Comparison of ENCODE assay signal across 8 cellular contexts in genomic region chr17:79836952-79837887, GRCh38. TPM values are rescaled to one million over a fixed set of nuclear protein-coding genes. Genes with fewer than 3 reads are reported as not detected.
DNase-seq lines count a peak whose midpoint lies in the region; ATAC-seq and TF ChIP-seq lines count a peak whose summit lies in the region.

No MANE protein-coding gene starts in this region.

- DNase-seq in ELF-1 (ENCODE audit: low read depth, low spot score) (peak; percentile 46), HFF-Myc (ENCODE audit: extremely low read depth, low read depth) (no peak), RWPE2 (ENCODE audit: low spot score) (peak; percentile 95), chondrocyte (ENCODE audit: low spot score) (no peak), lower leg skin (ENCODE audit: low spot score in 2 of 2) (peak; percentile 60 to 95), EL (no peak)

- no peak for TF ChIP-seq POLR2A in lower leg skin (IDR thresholded peaks at IDR 0.05)

- H3K9me3 ChIP-seq in RWPE2 (ENCODE audit: severe bottlenecking) (no peaks in the 10 kb centered on the region), stomach smooth muscle (ENCODE audit: control insufficient read depth in 2 of 2, low read length in 2 of 2) (no peaks in the 10 kb centered on the region)

- WGBS in lower leg skin, 2 donors = 23 to 25% methylated on average over 31 to 36 of the region's 41 CpGs

- H3K27ac Mint-ChIP-seq in chondrocyte (ENCODE audit: unreplicated experiment) = no peak overlapping the region

- H3K9ac ChIP-seq in stomach smooth muscle (ENCODE audit: low read length in 2 of 2) = peak overlapping the region in 1 of 2 donors; percentile 47

- peaks cover 8% of the 10 kb centered on the region for H3K36me3 Mint-ChIP-seq in chondrocyte (ENCODE audit: low read depth)

- peaks cover 11% of the 10 kb centered on the region for H3K27me3 Mint-ChIP-seq in chondrocyte (ENCODE audit: low read depth)

- H3K27me3 ChIP-seq in RWPE2 (ENCODE audit: insufficient read depth, poor library complexity, severe bottlenecking) (peaks cover 25% of the 10 kb centered on the region), stomach smooth muscle (ENCODE audit: control insufficient read depth in 1 of 2, insufficient read depth in 2 of 2, low read length in 2 of 2) (peaks cover 20 to 27% of the 10 kb centered on the region in 2 donors)

- H3K4me1 Mint-ChIP-seq in chondrocyte (ENCODE audit: low read depth) = peaks cover 36% of the 10 kb centered on the region

- H3K27ac ChIP-seq in RWPE2 (ENCODE audit: poor library complexity, severe bottlenecking) (peak overlapping the region; percentile 77), stomach smooth muscle (ENCODE audit: low read length) (peak overlapping the region; percentile 85)

- no peaks in the 10 kb centered on the region for H3K9me3 Mint-ChIP-seq in chondrocyte (ENCODE audit: low read depth)

- H3K4me1 ChIP-seq in RWPE2 (ENCODE audit: insufficient read depth, poor library complexity, severe bottlenecking) (peaks cover 7% of the 10 kb centered on the region), stomach smooth muscle (ENCODE audit: control insufficient read depth, insufficient read depth, low read length) (peaks cover 49% of the 10 kb centered on the region)

- H3K4me3 ChIP-seq in HFF-Myc (replicated peaks; ENCODE audit: low read depth, low read length) (peak overlapping the region; percentile 80), RWPE2 (ENCODE audit: severe bottlenecking) (peak overlapping the region; percentile 56), lower leg skin (ENCODE audit: low read depth, poor library complexity, severe bottlenecking) (no peak overlapping the region), stomach smooth muscle (ENCODE audit: low read length in 2 of 2) (peak overlapping the region; percentile 88 to 97)

- H3K36me3 ChIP-seq in RWPE2 (ENCODE audit: low read depth) (peaks cover 50% of the 10 kb centered on the region), stomach smooth muscle (ENCODE audit: control insufficient read depth in 2 of 2, insufficient read depth in 2 of 2, low read length in 2 of 2) (peaks cover 0 to 3% of the 10 kb centered on the region in 2 donors)

- H3K4me3 Mint-ChIP-seq in chondrocyte (ENCODE audit: unreplicated experiment) = peak overlapping the region; percentile 91

- ATAC-seq in RWPE2 (ENCODE audit: low read depth) (peak; percentile 66), GM18511 (IDR thresholded peaks at IDR 0.05; ENCODE audit: unreplicated experiment) (no peak)

- no peak for TF ChIP-seq CTCF in HFF-Myc (IDR thresholded peaks at IDR 0.05; ENCODE audit: low read depth, low read length, missing control alignments)
- TF ChIP-seq CTCF in RWPE2 (IDR thresholded peaks at IDR 0.05; ENCODE audit: poor library complexity, severe bottlenecking) = peak; percentile 19
- TF ChIP-seq CTCF in chondrocyte (IDR thresholded peaks at IDR 0.05) = no peak
- no peak for TF ChIP-seq CTCF in lower leg skin (IDR thresholded peaks at IDR 0.05)

- intact Hi-C loops in lower leg skin (cut with DNase I; ENCODE audit: low total_unique reads) = no loop called here

RNA-seq across cellular contexts. Expression of gene CBX4, which starts 2.0 kb away (rescaled TPM):
- total RNA-seq in chondrocyte = 26.7 to 27.2 TPM (median 26.8 TPM) in 3 replicates
- total RNA-seq in lower leg skin = 10 to 100 TPM; 30.2 to 35.6 (median 32.2) TPM

RNA-seq across cellular contexts. Expression of gene CBX8, which starts 40.3 kb away (rescaled TPM):
- total RNA-seq in chondrocyte = 4.6 to 8.3 TPM (median 6.1 TPM) in 3 replicates
- 1 to 10 TPM; 1.9 to 4.7 (median 4.2) TPM for total RNA-seq in lower leg skin

RNA-seq across cellular contexts. Expression of gene CBX2, which starts 59.3 kb away (rescaled TPM):
- total RNA-seq in chondrocyte = 4.1 to 11.8 TPM (median 4.9 TPM) in 3 replicates
- total RNA-seq in lower leg skin = 1 to 10 TPM; 1.9 to 3.8 (median 3.1) TPM

Comparison
In these comparisons a context has a peak if more than half of its experiments do, and no peak if none do; other contexts are left out.
1. DNase-seq: peak in ELF-1 (single experiment), RWPE2 (single experiment) and lower leg skin (2 of 2); none in HFF-Myc (single experiment), chondrocyte (single experiment) and EL (single experiment).